15 cellular contexts compared by ENCODE assay signal in genomic region chr13:73303858-73304257, GRCh38.
DNase-seq lines count a peak whose midpoint lies in the region; ATAC-seq, FAIRE-seq and TF ChIP-seq lines count a peak whose summit lies in the region.
"Had no signal": no experiment of that assay in that cellular context is flagged by ENCODE, and none has a peak within 500 bp of the region (broad histone marks: within the 10 kb centered on the region; RNA-seq: fewer than 3 reads in every experiment).

No MANE protein-coding gene starts in this region.

- H3K4me1 Mint-ChIP-seq in activated CD8-positive, alpha-beta memory T cell treated with anti-CD3 and anti-CD28 coated beads, Interleukin-2, amount 10 ng/mL, durations not matched to agents 7 days and 5 days, result peaks cover 13% of the 10 kb centered on the region
- H3K4me1 Mint-ChIP-seq: memory B cell had no signal

- peak; percentile 67 for DNase-seq in activated CD8-positive, alpha-beta memory T cell treated with anti-CD3 and anti-CD28 coated beads, Interleukin-2, amount 10 ng/mL, durations not matched to agents 7 days and 5 days
- no peak for DNase-seq in activated CD8-positive, alpha-beta memory T cell treated with anti-CD3 and anti-CD28 coated beads, Interleukin-2, amount 50 U/mL, for 4 hours
- DNase-seq in RCC 7860 (ENCODE audit: low spot score) (peak; percentile 43), epithelial cell of esophagus (ENCODE audit: low read depth) (peak; percentile 98), HT-29 (ENCODE audit: low spot score) (no peak), Right ventricle myocardium superior (no peak)
- DNase-seq in stimulated activated CD4-positive, alpha-beta T cell treated with anti-CD3 and anti-CD28 coated beads, Interleukin-2, amount 100 ng/mL, for 48 hours, result peak; percentile 3 to 11
- DNase-seq: DND-41, hippocampal formation, NCI-H1105, NCI-H524 treated with DMSO at 0.1 percent for 48 hours, trophoblast cell had no signal

- no peak overlapping the region for H3K4me3 ChIP-seq in epithelial cell of esophagus (ENCODE audit: low read length)
- H3K4me3 ChIP-seq: SK-N-MC had no signal

- CTCF ChIA-PET in activated CD8-positive, alpha-beta memory T cell treated with anti-CD3 and anti-CD28 coated beads, Interleukin-2, amount 10 ng/mL, durations not matched to agents 7 days and 5 days (lab: Charles Lee), result no interaction called here

- no peak overlapping the region for H3K27ac Mint-ChIP-seq in activated CD8-positive, alpha-beta memory T cell treated with anti-CD3 and anti-CD28 coated beads, Interleukin-2, amount 10 ng/mL, durations not matched to agents 7 days and 5 days
- H3K27ac Mint-ChIP-seq: memory B cell had no signal

- ATAC-seq in activated CD8-positive, alpha-beta memory T cell treated with anti-CD3 and anti-CD28 coated beads, Interleukin-2, amount 10 ng/mL, durations not matched to agents 7 days and 5 days, result peak; percentile 83
- ATAC-seq in GM21447 (IDR thresholded peaks at IDR 0.05; ENCODE audit: unreplicated experiment) (no peak), Right ventricle myocardium superior (ENCODE audit: poor library complexity) (no peak)

- peaks cover 3% of the 10 kb centered on the region for H3K27me3 Mint-ChIP-seq in activated CD8-positive, alpha-beta memory T cell treated with anti-CD3 and anti-CD28 coated beads, Interleukin-2, amount 10 ng/mL, durations not matched to agents 7 days and 5 days
- H3K27me3 Mint-ChIP-seq: memory B cell had no signal

- H3K9me3 Mint-ChIP-seq in activated CD8-positive, alpha-beta memory T cell treated with anti-CD3 and anti-CD28 coated beads, Interleukin-2, amount 10 ng/mL, durations not matched to agents 7 days and 5 days (ENCODE audit: low read depth), result no peaks in the 10 kb centered on the region
- H3K9me3 Mint-ChIP-seq: memory B cell had no signal

- intact Hi-C loops in Right ventricle myocardium superior (cut with DNase I), result no loop called here

- H3K4me3 Mint-ChIP-seq in activated CD8-positive, alpha-beta memory T cell treated with anti-CD3 and anti-CD28 coated beads, Interleukin-2, amount 10 ng/mL, durations not matched to agents 7 days and 5 days, result no peak overlapping the region
- H3K4me3 Mint-ChIP-seq: memory B cell had no signal

- FAIRE-seq in RCC 7860 (lab: Jason Lieb, UNC), result peak; percentile 24

- no peak for TF ChIP-seq CTCF in epithelial cell of esophagus (IDR thresholded peaks at IDR 0.05; ENCODE audit: insufficient read depth, low read depth, low read length, missing control alignments)

- no peaks in the 10 kb centered on the region for H3K36me3 Mint-ChIP-seq in activated CD8-positive, alpha-beta memory T cell treated with anti-CD3 and anti-CD28 coated beads, Interleukin-2, amount 10 ng/mL, durations not matched to agents 7 days and 5 days
- H3K36me3 Mint-ChIP-seq: memory B cell had no signal

Comparison
In these comparisons a context has a peak if more than half of its experiments do, and no peak if none do; other contexts are left out.
1. DNase-seq: peak in activated CD8-positive, alpha-beta memory T cell treated with anti-CD3 and anti-CD28 coated beads, Interleukin-2, amount 10 ng/mL, durations not matched to agents 7 days and 5 days (single experiment), RCC 7860 (single experiment), epithelial cell of esophagus (single experiment) and stimulated activated CD4-positive, alpha-beta T cell treated with anti-CD3 and anti-CD28 coated beads, Interleukin-2, amount 100 ng/mL, for 48 hours (2 of 2); none in activated CD8-positive, alpha-beta memory T cell treated with anti-CD3 and anti-CD28 coated beads, Interleukin-2, amount 50 U/mL, for 4 hours (single experiment), HT-29 (single experiment) and Right ventricle myocardium superior (single experiment).